8 cellular contexts compared by ENCODE assay signal in the genomic region with DNA sequence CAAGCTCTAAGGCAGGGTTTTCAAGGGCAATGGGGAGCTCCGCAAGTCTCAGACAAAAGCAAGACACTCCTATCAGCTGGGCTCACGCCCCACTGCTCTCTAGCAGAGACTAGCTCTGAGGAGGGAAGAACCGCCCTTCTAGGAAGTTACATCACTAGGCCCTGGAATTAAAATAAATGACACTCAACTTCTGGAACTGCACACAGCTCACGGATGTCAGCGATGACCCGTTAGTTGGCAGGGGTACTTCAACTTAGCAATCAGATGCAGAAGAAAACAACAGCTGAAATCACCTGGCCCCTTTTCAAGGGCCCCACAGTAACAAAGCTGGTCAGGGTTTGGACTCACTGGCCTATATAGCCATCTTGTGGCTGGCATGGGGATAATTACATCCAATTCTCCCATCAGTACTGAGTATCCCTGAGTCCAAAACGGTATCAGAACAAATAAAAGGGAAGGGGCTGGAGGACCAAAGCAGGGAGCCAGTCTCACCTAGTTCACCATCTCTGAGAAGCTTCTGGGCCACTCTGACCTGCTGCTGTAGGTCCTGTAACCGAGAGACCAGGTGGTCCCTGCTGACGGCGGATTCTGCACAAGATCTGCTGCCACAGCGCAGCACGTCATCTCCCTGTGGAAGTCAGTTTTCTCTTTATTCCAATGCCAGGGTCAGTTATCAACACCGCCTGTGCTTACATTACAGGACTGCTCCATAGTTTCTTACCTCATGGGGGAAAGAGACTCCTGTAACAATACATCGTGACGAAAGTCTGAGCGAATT. TPM values are rescaled to one million over a fixed set of nuclear protein-coding genes. Genes with fewer than 3 reads are reported as not detected.
DNase-seq lines count a peak whose midpoint lies in the region; ATAC-seq and TF ChIP-seq lines count a peak whose summit lies in the region.

No MANE protein-coding gene starts in this region.

- no peak overlapping the region for H3K4me2 ChIP-seq in PC-3 (ENCODE audit: low read length)

- H3F3A ChIP-seq in PC-3 (ENCODE audit: low read length, unreplicated experiment) = no peaks in the 10 kb centered on the region

- H3K9me3 ChIP-seq in PC-3 (ENCODE audit: low read length) (no peaks in the 10 kb centered on the region), lung (ENCODE audit: control insufficient read depth in 2 of 2, insufficient read depth in 1 of 2, low read length in 1 of 2) (no peaks in the 10 kb centered on the region)

- CTCF ChIA-PET in PC-3 (lab: Charles Lee) = interaction anchor here (0.5 to 1.3 kb wide), 3 partner anchors 55 to 67 kb away, joined by 5 to 7 read pairs (median 5); no protein-coding TSS in a partner anchor

- intact Hi-C loops in PC-3 (cut with micrococcal nuclease) = loop anchor here (2.0 kb wide), 1 partner anchor 63 kb away; no protein-coding TSS in a partner anchor
- intact Hi-C loops in activated T-helper 2 cell treated with anti-CD3 and anti-CD28 coated beads, Interferon-gamma antibody, Interleukin-2, Interleukin-4, amounts not matched to agents 10 μg/mL and 5 μg/mL and 100 μg/mL, durations not matched to agents 14 hours and 24 hours and 36 hours (cut with micrococcal nuclease) = no loop called here

- no peaks in the 10 kb centered on the region for H4K20me1 ChIP-seq in PC-3 (ENCODE audit: low read length)

- no peaks in the 10 kb centered on the region for H3K9me2 ChIP-seq in PC-3 (replicated peaks; ENCODE audit: low read length)

- H3K36me3 ChIP-seq in PC-3 (ENCODE audit: low read depth, low read length) (no peaks in the 10 kb centered on the region; the same call in 1 of the 2 replicates), lung (ENCODE audit: control insufficient read depth in 2 of 2, insufficient read depth in 2 of 2, low read length in 2 of 2) (peaks cover 0 to 3% of the 10 kb centered on the region in 2 donors)

- H3K4me1 Mint-ChIP-seq in type B pancreatic cell (ENCODE audit: unreplicated experiment) = peaks cover 11% of the 10 kb centered on the region
- H3K4me1 Mint-ChIP-seq in activated T-helper 2 cell treated with anti-CD3 and anti-CD28 coated beads, Interferon-gamma antibody, Interleukin-2, Interleukin-4, amounts not matched to agents 10 μg/mL and 5 μg/mL and 100 μg/mL, durations not matched to agents 14 hours and 24 hours and 36 hours (ENCODE audit: low read depth) = no peaks in the 10 kb centered on the region

- H3K4me1 ChIP-seq in PC-3 (ENCODE audit: insufficient read depth, low read length) = peaks cover 26% of the 10 kb centered on the region
- peaks cover 7 to 22% of the 10 kb centered on the region in 2 donors for H3K4me1 ChIP-seq in lung (ENCODE audit: control insufficient read depth in 2 of 2, insufficient read depth in 2 of 2, low read length in 2 of 2)

- BruUV-seq in PC-3 (replicated peaks; lab: Mats Ljungman, UMichigan) = no TSS peak

- H3K27me3 Mint-ChIP-seq in type B pancreatic cell = no peaks in the 10 kb centered on the region
- no peaks in the 10 kb centered on the region for H3K27me3 Mint-ChIP-seq in activated T-helper 2 cell treated with anti-CD3 and anti-CD28 coated beads, Interferon-gamma antibody, Interleukin-2, Interleukin-4, amounts not matched to agents 10 μg/mL and 5 μg/mL and 100 μg/mL, durations not matched to agents 14 hours and 24 hours and 36 hours (ENCODE audit: low read depth)

- 0 out of 2 replicates have a peak, but pooled peaks have one; percentile 28 for TF ChIP-seq CTCF in 22Rv1 (IDR thresholded peaks at IDR 0.05)
- TF ChIP-seq CTCF in PC-3 (conservative IDR thresholded peaks at IDR 0.05; ENCODE audit: low read depth, low read length) = peak; percentile 62
- TF ChIP-seq CTCF in lung (IDR thresholded peaks at IDR 0.05; ENCODE audit: control extremely low read depth, extremely low read depth) = peak; percentile 64
- TF ChIP-seq CTCF in type B pancreatic cell (conservative IDR thresholded peaks at IDR 0.05) = peak; percentile 76

- H3K27ac ChIP-seq in 22Rv1 = no peak overlapping the region
- no peak overlapping the region for H3K27ac ChIP-seq in PC-3 (ENCODE audit: low read length)
- peak overlapping the region; percentile 90 to 100 for H3K27ac ChIP-seq in lung (ENCODE audit: low read depth in 1 of 2, low read length in 1 of 2)

- no peak overlapping the region for H2AFZ ChIP-seq in PC-3 (ENCODE audit: low read length)

- no peaks in the 10 kb centered on the region for H3K9me3 Mint-ChIP-seq in type B pancreatic cell
- no peaks in the 10 kb centered on the region for H3K9me3 Mint-ChIP-seq in activated T-helper 2 cell treated with anti-CD3 and anti-CD28 coated beads, Interferon-gamma antibody, Interleukin-2, Interleukin-4, amounts not matched to agents 10 μg/mL and 5 μg/mL and 100 μg/mL, durations not matched to agents 14 hours and 24 hours and 36 hours

- POLR2A ChIA-PET in PC-3 (lab: Charles Lee; ENCODE audit: unreplicated experiment) = no interaction called here

- ATAC-seq in PC-3 (no peak), lung (ENCODE audit: insufficient read depth, low FRiP score) (peak; percentile 67), HG03457 (IDR thresholded peaks at IDR 0.05; ENCODE audit: unreplicated experiment) (no peak)

- H3K27ac Mint-ChIP-seq in type B pancreatic cell = peak overlapping the region; percentile 78
- no peak overlapping the region for H3K27ac Mint-ChIP-seq in activated T-helper 2 cell treated with anti-CD3 and anti-CD28 coated beads, Interferon-gamma antibody, Interleukin-2, Interleukin-4, amounts not matched to agents 10 μg/mL and 5 μg/mL and 100 μg/mL, durations not matched to agents 14 hours and 24 hours and 36 hours

- DNase-seq in GM04503 (ENCODE audit: low read depth) (peak; percentile 87), PC-3 (peak; percentile 30), dermis microvascular lymphatic vessel endothelial cell (ENCODE audit: low read depth in 2 of 2) (peak; percentile 89 to 91), lung (ENCODE audit: low spot score) (peak; percentile 86), type B pancreatic cell (ENCODE audit: extremely low spot score, unreplicated experiment) (no peak)
- no peak for DNase-seq in activated T-helper 2 cell treated with anti-CD3 and anti-CD28 coated beads, Interferon-gamma antibody, Interleukin-2, Interleukin-4, amounts not matched to agents 10 μg/mL and 5 μg/mL and 100 μg/mL, durations not matched to agents 14 hours and 24 hours and 36 hours (ENCODE audit: low spot score)

- H3K36me3 Mint-ChIP-seq in type B pancreatic cell = peaks cover 26% of the 10 kb centered on the region
- H3K36me3 Mint-ChIP-seq in activated T-helper 2 cell treated with anti-CD3 and anti-CD28 coated beads, Interferon-gamma antibody, Interleukin-2, Interleukin-4, amounts not matched to agents 10 μg/mL and 5 μg/mL and 100 μg/mL, durations not matched to agents 14 hours and 24 hours and 36 hours (ENCODE audit: low read depth) = peaks cover 60% of the 10 kb centered on the region

- no peak overlapping the region for H3K4me3 Mint-ChIP-seq in type B pancreatic cell
- no peak overlapping the region for H3K4me3 Mint-ChIP-seq in activated T-helper 2 cell treated with anti-CD3 and anti-CD28 coated beads, Interferon-gamma antibody, Interleukin-2, Interleukin-4, amounts not matched to agents 10 μg/mL and 5 μg/mL and 100 μg/mL, durations not matched to agents 14 hours and 24 hours and 36 hours (ENCODE audit: low read depth)

- no peaks in the 10 kb centered on the region for H3K79me2 ChIP-seq in PC-3 (ENCODE audit: low read length)

- WGBS in lung, 2 donors = 50 to 51% methylated on average over 16 of the region's 16 CpGs

- H3K27me3 ChIP-seq in PC-3 (ENCODE audit: low read length) = no peaks in the 10 kb centered on the region
- no peaks in the 10 kb centered on the region for H3K27me3 ChIP-seq in lung (ENCODE audit: control insufficient read depth, insufficient read depth)

- H3K4me3 ChIP-seq in PC-3 (ENCODE audit: low read length) (no peak overlapping the region), lung (no peak overlapping the region)

- no peak overlapping the region for H3K9ac ChIP-seq in PC-3 (ENCODE audit: low read length)

RNA-seq across cellular contexts. Expression of gene SERPINF1, which starts 22.2 kb away (rescaled TPM):
- total RNA-seq in PC-3 (2014; rRNA removed) = 1.7 TPM in 1 of 2 replicates, not detected in the other
- total RNA-seq in dermis microvascular lymphatic vessel endothelial cell = not detected in 2 replicates
- 100 to 1,000 TPM; 126 to 249 TPM for total RNA-seq in lung
- polyA plus RNA-seq in lung = 100 to 1,000 TPM; 132 to 168 TPM
- total RNA-seq in type B pancreatic cell (ENCODE audit: low replicate concordance) = 9.6 and 98.8 TPM in 2 replicates
- not detected in 2 replicates for total RNA-seq in activated T-helper 2 cell treated with anti-CD3 and anti-CD28 coated beads, Interferon-gamma antibody, Interleukin-2, Interleukin-4, amounts not matched to agents 10 μg/mL and 5 μg/mL and 100 μg/mL, durations not matched to agents 14 hours and 24 hours and 36 hours

RNA-seq across cellular contexts. Expression of gene SERPINF2, which starts 41.4 kb away (rescaled TPM):
- total RNA-seq in PC-3 (2014; rRNA removed) (2.2 and 2.5 TPM in 2 replicates), dermis microvascular lymphatic vessel endothelial cell (under 0.01 TPM in 1 of 2 replicates, not detected in the other), lung (10 to 100 TPM; 13.7 to 41.1 TPM), type B pancreatic cell (ENCODE audit: low replicate concordance) (28.3 and 36.3 TPM in 2 replicates)
- polyA plus RNA-seq in lung = 10 to 100 TPM; 74.9 to 78.9 TPM
- total RNA-seq in activated T-helper 2 cell treated with anti-CD3 and anti-CD28 coated beads, Interferon-gamma antibody, Interleukin-2, Interleukin-4, amounts not matched to agents 10 μg/mL and 5 μg/mL and 100 μg/mL, durations not matched to agents 14 hours and 24 hours and 36 hours = 0.14 TPM in 1 of 2 replicates, not detected in the other

RNA-seq across cellular contexts. Expression of gene SMYD4, which starts 45.7 kb away (rescaled TPM):
- total RNA-seq in PC-3 (2014; rRNA removed) (8.1 and 9.3 TPM in 2 replicates), dermis microvascular lymphatic vessel endothelial cell (6.8 and 12.1 TPM in 2 replicates), lung (10 to 100 TPM; 14.7 to 18.2 TPM), type B pancreatic cell (ENCODE audit: low replicate concordance) (18.0 and 22.5 TPM in 2 replicates)
- polyA plus RNA-seq in lung = 1 to 10 TPM; 7.5 to 7.7 TPM
- 26.9 and 31.0 TPM in 2 replicates for total RNA-seq in activated T-helper 2 cell treated with anti-CD3 and anti-CD28 coated beads, Interferon-gamma antibody, Interleukin-2, Interleukin-4, amounts not matched to agents 10 μg/mL and 5 μg/mL and 100 μg/mL, durations not matched to agents 14 hours and 24 hours and 36 hours

RNA-seq across cellular contexts. Expression of gene RPA1, which starts 45.8 kb away (rescaled TPM):
- total RNA-seq in PC-3 (2014; rRNA removed) (69.1 and 75.5 TPM in 2 replicates), dermis microvascular lymphatic vessel endothelial cell (26.6 and 31.1 TPM in 2 replicates), lung (10 to 100 TPM; 44.1 to 82.6 TPM), type B pancreatic cell (ENCODE audit: low replicate concordance) (91.5 and 129 TPM in 2 replicates)
- polyA plus RNA-seq in lung = 10 to 100 TPM; 10.7 to 23.0 TPM
- total RNA-seq in activated T-helper 2 cell treated with anti-CD3 and anti-CD28 coated beads, Interferon-gamma antibody, Interleukin-2, Interleukin-4, amounts not matched to agents 10 μg/mL and 5 μg/mL and 100 μg/mL, durations not matched to agents 14 hours and 24 hours and 36 hours = 229 and 243 TPM in 2 replicates

RNA-seq across cellular contexts. Expression of gene WDR81, which starts 59.5 kb away (rescaled TPM):
- total RNA-seq in PC-3 (2014; rRNA removed) (14.6 and 16.4 TPM in 2 replicates), dermis microvascular lymphatic vessel endothelial cell (7.8 and 11.4 TPM in 2 replicates), lung (10 to 100 TPM; 27.9 to 51.9 TPM), type B pancreatic cell (ENCODE audit: low replicate concordance) (14.5 and 16.0 TPM in 2 replicates)
- polyA plus RNA-seq in lung = 10 to 100 TPM; 26.0 to 38.5 TPM
- 16.9 and 17.3 TPM in 2 replicates for total RNA-seq in activated T-helper 2 cell treated with anti-CD3 and anti-CD28 coated beads, Interferon-gamma antibody, Interleukin-2, Interleukin-4, amounts not matched to agents 10 μg/mL and 5 μg/mL and 100 μg/mL, durations not matched to agents 14 hours and 24 hours and 36 hours

Comparison
In these comparisons a context has a peak if more than half of its experiments do, and no peak if none do; other contexts are left out.
1. H3K27ac ChIP-seq: peak in lung (2 of 2); none in 22Rv1 (single experiment) and PC-3 (single experiment).
2. DNase-seq: peak in GM04503 (single experiment), PC-3 (single experiment), dermis microvascular lymphatic vessel endothelial cell (2 of 2) and lung (single experiment); none in type B pancreatic cell (single experiment) and activated T-helper 2 cell treated with anti-CD3 and anti-CD28 coated beads, Interferon-gamma antibody, Interleukin-2, Interleukin-4, amounts not matched to agents 10 μg/mL and 5 μg/mL and 100 μg/mL, durations not matched to agents 14 hours and 24 hours and 36 hours (single experiment).
3. Peak in every context shown above with its lines, with median percentiles within 50 percentile points of each other: CTCF ChIP-seq.